19 cellular contexts compared by ENCODE assay signal in the genomic region with DNA sequence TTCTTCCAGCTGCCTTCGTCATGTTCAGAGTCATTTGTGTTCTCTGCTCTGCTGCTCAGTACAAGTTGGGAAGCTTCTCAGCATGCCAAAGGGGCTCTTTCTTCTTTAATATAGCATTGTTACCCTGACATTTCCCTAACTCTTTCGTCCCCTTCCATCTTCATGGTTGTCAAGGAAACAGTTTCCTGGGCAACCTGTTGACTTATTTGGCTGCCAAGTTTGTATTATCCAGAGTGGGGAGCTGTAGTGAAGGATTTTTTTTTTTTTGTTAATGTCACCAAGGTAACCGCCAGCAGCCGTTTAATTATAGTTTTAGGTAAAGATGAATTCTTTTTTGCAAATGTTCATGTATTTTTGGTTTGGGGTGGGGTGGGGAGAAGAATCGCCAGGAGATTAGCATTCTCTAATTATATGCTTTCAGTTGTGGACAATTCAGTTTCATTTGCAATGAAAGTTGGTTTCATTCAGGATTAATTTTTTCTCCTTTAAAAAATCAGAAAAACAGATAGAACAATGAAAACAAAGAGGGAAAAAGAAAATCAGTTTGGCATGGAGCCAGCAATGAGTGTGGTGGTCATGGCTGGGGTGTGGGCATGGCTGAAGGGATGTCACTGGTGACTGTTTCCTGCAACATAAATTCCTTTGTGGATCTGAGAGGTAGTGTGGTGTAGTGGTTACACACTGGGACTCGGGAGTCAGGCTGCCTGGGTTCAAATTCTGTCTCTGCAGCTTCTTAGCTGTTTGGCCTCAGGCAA.
DNase-seq lines count a peak whose midpoint lies in the region; ATAC-seq and TF ChIP-seq lines count a peak whose summit lies in the region.
"Had no signal": no experiment of that assay in that cellular context is flagged by ENCODE, and none has a peak within 500 bp of the region (broad histone marks: within the 10 kb centered on the region; RNA-seq: fewer than 3 reads in every experiment).

No MANE protein-coding gene starts in this region.

- no peak overlapping the region for H3K4me3 ChIP-seq in osteoblast (ENCODE audit: insufficient read depth, low read length)
- H3K4me3 ChIP-seq: heart left ventricle, left ventricle myocardium inferior, smooth muscle cell, suprapubic skin had no signal

- H2AFZ ChIP-seq in osteoblast (ENCODE audit: low read length): no peak overlapping the region

- H3K36me3 ChIP-seq in osteoblast (ENCODE audit: insufficient read depth, low read length): no peaks in the 10 kb centered on the region
- H3K36me3 ChIP-seq: heart left ventricle, left ventricle myocardium inferior, neutrophil, suprapubic skin had no signal

- peak overlapping the region; percentile 62 for H3K27ac ChIP-seq in caudate nucleus (ENCODE audit: low read depth, low read length)
- no peak overlapping the region for H3K27ac ChIP-seq in osteoblast (ENCODE audit: low read depth, low read length)
- H3K27ac ChIP-seq: 22Rv1, heart left ventricle, left ventricle myocardium inferior, neutrophil, suprapubic skin had no signal

- no peaks in the 10 kb centered on the region for H3K9me3 Mint-ChIP-seq in stimulated activated effector memory CD8-positive, alpha-beta T cell treated with anti-CD3 and anti-CD28 coated beads, Interleukin-12 subunit alpha, Interleukin-12 subunit beta, amount 100 ng/mL, for 72 hours
- H3K9me3 Mint-ChIP-seq: T-helper 2 cell treated with Interferon-gamma antibody and Interleukin-4, amounts not matched to agents 5 μg/mL and 100 μg/mL, for 36 hours had no signal

- no peaks in the 10 kb centered on the region for H3K4me1 ChIP-seq in osteoblast (ENCODE audit: insufficient read depth, low read length)
- H3K4me1 ChIP-seq: heart left ventricle, left ventricle myocardium inferior, suprapubic skin had no signal

- ATAC-seq in stimulated activated effector memory CD8-positive, alpha-beta T cell treated with anti-CD3 and anti-CD28 coated beads, Interleukin-12 subunit alpha, Interleukin-12 subunit beta, amount 100 ng/mL, for 72 hours: no peak
- ATAC-seq in HG02885 (IDR thresholded peaks at IDR 0.05; ENCODE audit: poor library complexity, unreplicated experiment): no peak
- ATAC-seq: activated CD8-positive, alpha-beta T cell treated with anti-CD3 and anti-CD28 coated beads, Interleukin-2, amount 10 ng/mL, durations not matched to agents 7 days and 5 days; heart left ventricle had no signal

- no peaks in the 10 kb centered on the region for H3K9me3 ChIP-seq in osteoblast (ENCODE audit: low read depth, low read length)
- H3K9me3 ChIP-seq: heart left ventricle, left ventricle myocardium inferior, neutrophil, suprapubic skin had no signal

- no peaks in the 10 kb centered on the region for H3K79me2 ChIP-seq in osteoblast (ENCODE audit: insufficient read depth, low read length)

- H3K36me3 Mint-ChIP-seq in stimulated activated effector memory CD8-positive, alpha-beta T cell treated with anti-CD3 and anti-CD28 coated beads, Interleukin-12 subunit alpha, Interleukin-12 subunit beta, amount 100 ng/mL, for 72 hours: no peaks in the 10 kb centered on the region

- H3K27me3 ChIP-seq in osteoblast (ENCODE audit: insufficient read depth, low read length): peaks cover 84% of the 10 kb centered on the region

- DNase-seq in DMS153 (lab: John Stamatoyannopoulos, UW) (peak; percentile 10), DMS153 treated with DMSO at 0.1 percent for 48 hours (lab: John Stamatoyannopoulos, UW; ENCODE audit: unreplicated experiment) (no peak), NCI-H2081 (lab: John Stamatoyannopoulos, UW) (peak; percentile 73 to 83), caudate nucleus (lab: John Stamatoyannopoulos, UW) (peak in 11 of 61 donors; percentile 3 to 64 (median 22)), osteoblast (ENCODE audit: insufficient read length, low spot score, missing footprints) (peak; percentile 32), NCI-H1048 (lab: John Stamatoyannopoulos, UW) (no peak)
- no peak for DNase-seq in stimulated activated effector memory CD8-positive, alpha-beta T cell treated with anti-CD3 and anti-CD28 coated beads, Interleukin-12 subunit alpha, Interleukin-12 subunit beta, amount 100 ng/mL, for 72 hours (ENCODE audit: low spot score in 2 of 2)
- DNase-seq: activated CD8-positive, alpha-beta T cell treated with anti-CD3 and anti-CD28 coated beads, Interleukin-2, amount 10 ng/mL, durations not matched to agents 7 days and 5 days; activated gamma-delta T cell; heart left ventricle; IMR-90; left ventricle myocardium inferior; NCI-H510A treated with DMSO at 0.1 percent for 48 hours had no signal

- peaks cover 16% of the 10 kb centered on the region for H3K4me1 Mint-ChIP-seq in stimulated activated effector memory CD8-positive, alpha-beta T cell treated with anti-CD3 and anti-CD28 coated beads, Interleukin-12 subunit alpha, Interleukin-12 subunit beta, amount 100 ng/mL, for 72 hours

- H3K4me2 ChIP-seq in osteoblast (ENCODE audit: insufficient read depth, low read length): no peak overlapping the region
- H3K4me2 ChIP-seq: smooth muscle cell had no signal

- H3K4me3 Mint-ChIP-seq in stimulated activated effector memory CD8-positive, alpha-beta T cell treated with anti-CD3 and anti-CD28 coated beads, Interleukin-12 subunit alpha, Interleukin-12 subunit beta, amount 100 ng/mL, for 72 hours: no peak overlapping the region
- H3K4me3 Mint-ChIP-seq: activated CD8-positive, alpha-beta T cell treated with anti-CD3 and anti-CD28 coated beads, Interleukin-2, amount 10 ng/mL, durations not matched to agents 7 days and 5 days; T-helper 2 cell treated with Interferon-gamma antibody and Interleukin-4, amounts not matched to agents 5 μg/mL and 100 μg/mL, for 36 hours had no signal

- no peak overlapping the region for H3K27ac Mint-ChIP-seq in stimulated activated effector memory CD8-positive, alpha-beta T cell treated with anti-CD3 and anti-CD28 coated beads, Interleukin-12 subunit alpha, Interleukin-12 subunit beta, amount 100 ng/mL, for 72 hours
- H3K27ac Mint-ChIP-seq: activated CD8-positive, alpha-beta T cell treated with anti-CD3 and anti-CD28 coated beads, Interleukin-2, amount 10 ng/mL, durations not matched to agents 7 days and 5 days; T-helper 2 cell treated with Interferon-gamma antibody and Interleukin-4, amounts not matched to agents 5 μg/mL and 100 μg/mL, for 36 hours had no signal

- no peak for TF ChIP-seq CTCF in osteoblast (IDR thresholded peaks at IDR 0.05; ENCODE audit: extremely low read depth, low read depth, low read length)

- H4K20me1 ChIP-seq in osteoblast (ENCODE audit: insufficient read depth, low read length): no peaks in the 10 kb centered on the region

Comparison
In these comparisons a context has a peak if more than half of its experiments do, and no peak if none do; other contexts are left out.
1. DNase-seq: peak in DMS153 (single experiment), NCI-H2081 (2 of 2) and osteoblast (single experiment); none in DMS153 treated with DMSO at 0.1 percent for 48 hours (single experiment), NCI-H1048 (single experiment) and stimulated activated effector memory CD8-positive, alpha-beta T cell treated with anti-CD3 and anti-CD28 coated beads, Interleukin-12 subunit alpha, Interleukin-12 subunit beta, amount 100 ng/mL, for 72 hours (0 of 2).